18 cellular contexts compared by ENCODE assay signal in genomic region chr6:139690007-139690406, GRCh38.
DNase-seq lines count a peak whose midpoint lies in the region; ATAC-seq and TF ChIP-seq lines count a peak whose summit lies in the region.
"Had no signal": no experiment of that assay in that cellular context is flagged by ENCODE, and none has a peak within 500 bp of the region (broad histone marks: within the 10 kb centered on the region; RNA-seq: fewer than 3 reads in every experiment).

No MANE protein-coding gene starts in this region.

- H3K4me1 Mint-ChIP-seq in MCF 10A (ENCODE audit: insufficient read depth, unreplicated experiment), result peaks cover 22% of the 10 kb centered on the region

- H3K4me2 ChIP-seq in hepatocyte (no peak overlapping the region), parathyroid adenoma (ENCODE audit: low read length) (no peak overlapping the region), smooth muscle cell (no peak overlapping the region)
- H3K4me2 ChIP-seq: BLaER1 had no signal

- BruUV-seq in MCF 10A (replicated peaks; lab: Mats Ljungman, UMichigan), result no TSS peak

- H3K4me1 ChIP-seq in breast epithelium (no peaks in the 10 kb centered on the region), hepatocyte (ENCODE audit: insufficient read depth) (no peaks in the 10 kb centered on the region), parathyroid adenoma (peaks cover 41% of the 10 kb centered on the region), smooth muscle cell (ENCODE audit: low read depth) (no peaks in the 10 kb centered on the region)
- H3K4me1 ChIP-seq: BLaER1 had no signal

- H3F3A ChIP-seq in smooth muscle cell (ENCODE audit: low read depth), result no peaks in the 10 kb centered on the region

- ATAC-seq in GM21528 (IDR thresholded peaks at IDR 0.05; ENCODE audit: low FRiP score, unreplicated experiment), result no peak
- ATAC-seq in HG03521 (IDR thresholded peaks at IDR 0.05; ENCODE audit: unreplicated experiment), result no peak
- ATAC-seq: HCT116, K562 had no signal

- H3K4me3 ChIP-seq in breast epithelium, result no peak overlapping the region
- no peak overlapping the region for H3K4me3 ChIP-seq in hepatocyte
- no peak overlapping the region for H3K4me3 ChIP-seq in parathyroid adenoma (ENCODE audit: low read depth, low read length)
- no peak overlapping the region for H3K4me3 ChIP-seq in smooth muscle cell
- H3K4me3 ChIP-seq: BLaER1, GM23248, K562 had no signal

- TF ChIP-seq POLR2A in breast epithelium (IDR thresholded peaks at IDR 0.05), result no peak

- H3K27me3 Mint-ChIP-seq in MCF 10A (ENCODE audit: insufficient read depth, unreplicated experiment), result no peaks in the 10 kb centered on the region

- H4K20me1 ChIP-seq in hepatocyte (ENCODE audit: insufficient read depth, poor library complexity, severe bottlenecking) (no peaks in the 10 kb centered on the region), smooth muscle cell (ENCODE audit: low read depth) (no peaks in the 10 kb centered on the region)
- H4K20me1 ChIP-seq: BLaER1 had no signal

- no peak overlapping the region for H3K27ac ChIP-seq in breast epithelium
- H3K27ac ChIP-seq in hepatocyte, result peak overlapping the region; percentile 11
- H3K27ac ChIP-seq in parathyroid adenoma, result no peak overlapping the region
- no peak overlapping the region for H3K27ac ChIP-seq in smooth muscle cell (ENCODE audit: low read depth)
- H3K27ac ChIP-seq: 22Rv1, BLaER1, GM23248, HL-60 had no signal

- H3K9me3 ChIP-seq in breast epithelium (no peaks in the 10 kb centered on the region), hepatocyte (ENCODE audit: low read depth) (no peaks in the 10 kb centered on the region), parathyroid adenoma (ENCODE audit: control insufficient read depth, low read length) (no peaks in the 10 kb centered on the region), smooth muscle cell (replicated peaks; ENCODE audit: low read depth) (no peaks in the 10 kb centered on the region)
- H3K9me3 ChIP-seq: BLaER1 had no signal

- H3K4me3 Mint-ChIP-seq in MCF 10A (ENCODE audit: unreplicated experiment), result no peak overlapping the region

- no peaks in the 10 kb centered on the region for H3K27me3 ChIP-seq in breast epithelium
- no peaks in the 10 kb centered on the region for H3K27me3 ChIP-seq in hepatocyte
- H3K27me3 ChIP-seq in parathyroid adenoma (ENCODE audit: control insufficient read depth, insufficient read depth, low read length), result no peaks in the 10 kb centered on the region
- no peaks in the 10 kb centered on the region for H3K27me3 ChIP-seq in smooth muscle cell (ENCODE audit: low read depth)
- H3K27me3 ChIP-seq: BLaER1 had no signal

- H2AFZ ChIP-seq in hepatocyte (no peak overlapping the region), parathyroid adenoma (peak overlapping the region; percentile 2), smooth muscle cell (ENCODE audit: low read depth) (no peak overlapping the region)
- H2AFZ ChIP-seq: GM23248 had no signal

- no peak overlapping the region for H3K9ac ChIP-seq in parathyroid adenoma
- no peak overlapping the region for H3K9ac ChIP-seq in smooth muscle cell (ENCODE audit: low read depth)
- H3K9ac ChIP-seq: BLaER1, GM23248 had no signal

- POLR2A ChIA-PET in MCF 10A (lab: Yijun Ruan, JAX), result interaction anchor here (1.1 to 2.0 kb wide), 2 partner anchors 9 to 315 kb away, joined by 4 to 6 read pairs; no protein-coding TSS in a partner anchor

- no peaks in the 10 kb centered on the region for H3K79me2 ChIP-seq in hepatocyte
- no peaks in the 10 kb centered on the region for H3K79me2 ChIP-seq in parathyroid adenoma
- no peaks in the 10 kb centered on the region for H3K79me2 ChIP-seq in smooth muscle cell (ENCODE audit: low read depth)

- peaks cover 5% of the 10 kb centered on the region for H3K36me3 Mint-ChIP-seq in MCF 10A (ENCODE audit: insufficient read depth, unreplicated experiment)

- H3K36me3 ChIP-seq in breast epithelium, result no peaks in the 10 kb centered on the region
- no peaks in the 10 kb centered on the region for H3K36me3 ChIP-seq in hepatocyte (replicated peaks; ENCODE audit: insufficient read depth, low read depth)
- no peaks in the 10 kb centered on the region for H3K36me3 ChIP-seq in parathyroid adenoma (ENCODE audit: control insufficient read depth, insufficient read depth, low read length)
- no peaks in the 10 kb centered on the region for H3K36me3 ChIP-seq in smooth muscle cell (ENCODE audit: low read depth)
- H3K36me3 ChIP-seq: BLaER1 had no signal

- intact Hi-C loops in MCF 10A (cut with micrococcal nuclease), result no loop called here
- intact Hi-C loops in breast epithelium (cut with DNase I; ENCODE audit: low total_unique reads), result no loop called here

- H3K9me3 Mint-ChIP-seq in MCF 10A (ENCODE audit: unreplicated experiment), result no peaks in the 10 kb centered on the region

- H3K27ac Mint-ChIP-seq in MCF 10A (ENCODE audit: low read depth, unreplicated experiment), result peak overlapping the region; percentile 20

- DNase-seq in MCF 10A (ENCODE audit: unreplicated experiment), result no peak
- no peak for DNase-seq in breast epithelium (ENCODE audit: low spot score in 2 of 2)
- peak; percentile 8 for DNase-seq in hepatocyte (ENCODE audit: low spot score)
- DNase-seq in NCI-H2107 treated with DMSO at 0.1 percent for 48 hours (lab: John Stamatoyannopoulos, UW; ENCODE audit: unreplicated experiment), result no peak
- no peak for DNase-seq in smooth muscle cell (lab: John Stamatoyannopoulos, UW; ENCODE audit: unreplicated experiment)
- DNase-seq: AML-193, Calu3, DMS 273 treated with DMSO at 0.1 percent for 48 hours, DMS79, GM23248 had no signal

- WGBS in hepatocyte (ENCODE audit: low lambda C conversion rate, missing lambda C conversion rate), result 95% methylated on average over 1 of the region's 1 CpG
- 96% methylated on average over 1 of the region's 1 CpG for WGBS in smooth muscle cell (ENCODE audit: low lambda C conversion rate)

- CTCF ChIA-PET in MCF 10A (lab: Yijun Ruan, JAX), result no interaction called here

- H3K9me2 ChIP-seq in hepatocyte (replicated peaks; ENCODE audit: insufficient read depth), result no peaks in the 10 kb centered on the region

- TF ChIP-seq CTCF in MCF 10A (IDR thresholded peaks at IDR 0.05; ENCODE audit: unreplicated experiment), result no peak
- TF ChIP-seq CTCF in breast epithelium (IDR thresholded peaks at IDR 0.05), result no peak
- TF ChIP-seq CTCF in hepatocyte (IDR thresholded peaks at IDR 0.05; ENCODE audit: poor library complexity), result no peak
- TF ChIP-seq CTCF in parathyroid adenoma (IDR thresholded peaks at IDR 0.05), result no peak
- TF ChIP-seq CTCF in smooth muscle cell (IDR thresholded peaks at IDR 0.05; ENCODE audit: borderline replicate concordance, insufficient read depth, poor library complexity, severe bottlenecking), result no peak
